Comparison of ENCODE assay signal across 20 cellular contexts in the genomic region with DNA sequence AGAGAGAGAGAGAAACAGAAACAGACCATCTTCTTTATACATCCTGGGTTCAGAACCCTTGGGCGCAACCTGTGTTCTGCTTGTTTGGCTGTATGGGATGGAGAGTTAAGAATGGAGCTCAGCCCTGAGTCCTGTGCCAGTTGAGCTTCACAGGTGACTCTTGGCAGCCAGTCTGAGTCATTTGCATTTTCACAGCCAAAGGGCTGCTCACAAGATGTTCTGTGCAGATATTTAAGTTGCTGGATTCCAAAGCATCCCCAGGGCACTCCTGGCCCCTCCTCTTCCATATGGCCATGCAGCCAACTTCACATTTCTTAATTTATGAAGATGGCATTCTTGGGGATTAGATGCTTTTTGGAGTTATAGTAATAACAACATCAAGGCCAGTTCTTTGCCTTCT.
A peak's percentile ranks its signal among the peaks of the same experiment; 100 is the strongest.
DNase-seq lines count a peak whose midpoint lies in the region; ATAC-seq and TF ChIP-seq lines count a peak whose summit lies in the region.
"Had no signal": no experiment of that assay in that cellular context is flagged by ENCODE, and none has a peak within 500 bp of the region (broad histone marks: within the 10 kb centered on the region; RNA-seq: fewer than 3 reads in every experiment).

No MANE protein-coding gene starts in this region.

- H3K27me3 ChIP-seq in foreskin keratinocyte = no peaks in the 10 kb centered on the region

- peaks cover 6% of the 10 kb centered on the region for H3K4me1 ChIP-seq in foreskin keratinocyte

- no peak overlapping the region for H3K27ac Mint-ChIP-seq in activated naive CD8-positive, alpha-beta T cell treated with anti-CD3 and anti-CD28 coated beads, Interleukin-2, amount 50 U/mL, for 24 hours
- H3K27ac Mint-ChIP-seq in activated naive CD8-positive, alpha-beta T cell treated with anti-CD3 and anti-CD28 coated beads for 36 hours = no peak overlapping the region
- H3K27ac Mint-ChIP-seq in activated CD8-positive, alpha-beta memory T cell treated with anti-CD3 and anti-CD28 coated beads, Interleukin-2, amount 10 ng/mL, durations not matched to agents 7 days and 5 days = no peak overlapping the region

- no peaks in the 10 kb centered on the region for H3K4me1 Mint-ChIP-seq in activated naive CD8-positive, alpha-beta T cell treated with anti-CD3 and anti-CD28 coated beads, Interleukin-2, amount 50 U/mL, for 24 hours
- H3K4me1 Mint-ChIP-seq in activated naive CD8-positive, alpha-beta T cell treated with anti-CD3 and anti-CD28 coated beads for 36 hours = no peaks in the 10 kb centered on the region
- no peaks in the 10 kb centered on the region for H3K4me1 Mint-ChIP-seq in activated CD8-positive, alpha-beta memory T cell treated with anti-CD3 and anti-CD28 coated beads, Interleukin-2, amount 10 ng/mL, durations not matched to agents 7 days and 5 days

- ATAC-seq in activated naive CD8-positive, alpha-beta T cell treated with anti-CD3 and anti-CD28 coated beads, Interleukin-2, amount 50 U/mL, for 24 hours = peak; percentile 28
- ATAC-seq in foreskin keratinocyte = peak; percentile 49
- ATAC-seq in HG03025 (IDR thresholded peaks at IDR 0.05; ENCODE audit: low FRiP score, unreplicated experiment) = no peak
- ATAC-seq in activated CD8-positive, alpha-beta memory T cell treated with anti-CD3 and anti-CD28 coated beads, Interleukin-2, amount 10 ng/mL, durations not matched to agents 7 days and 5 days = no peak
- ATAC-seq: A549 had no signal

- no peak overlapping the region for H3K27ac ChIP-seq in foreskin keratinocyte
- H3K27ac ChIP-seq: A549, C4-2B had no signal

- no peak overlapping the region for H3K4me3 Mint-ChIP-seq in activated naive CD8-positive, alpha-beta T cell treated with anti-CD3 and anti-CD28 coated beads, Interleukin-2, amount 50 U/mL, for 24 hours
- no peak overlapping the region for H3K4me3 Mint-ChIP-seq in activated naive CD8-positive, alpha-beta T cell treated with anti-CD3 and anti-CD28 coated beads for 36 hours
- no peak overlapping the region for H3K4me3 Mint-ChIP-seq in activated CD8-positive, alpha-beta memory T cell treated with anti-CD3 and anti-CD28 coated beads, Interleukin-2, amount 10 ng/mL, durations not matched to agents 7 days and 5 days

- peaks cover 5% of the 10 kb centered on the region for H3K9me3 Mint-ChIP-seq in activated naive CD8-positive, alpha-beta T cell treated with anti-CD3 and anti-CD28 coated beads, Interleukin-2, amount 50 U/mL, for 24 hours
- H3K9me3 Mint-ChIP-seq in activated naive CD8-positive, alpha-beta T cell treated with anti-CD3 and anti-CD28 coated beads for 36 hours = peaks cover 4% of the 10 kb centered on the region
- H3K9me3 Mint-ChIP-seq in activated CD8-positive, alpha-beta memory T cell treated with anti-CD3 and anti-CD28 coated beads, Interleukin-2, amount 10 ng/mL, durations not matched to agents 7 days and 5 days (ENCODE audit: low read depth) = no peaks in the 10 kb centered on the region

- H3K36me3 Mint-ChIP-seq in activated naive CD8-positive, alpha-beta T cell treated with anti-CD3 and anti-CD28 coated beads, Interleukin-2, amount 50 U/mL, for 24 hours (ENCODE audit: low read depth) = no peaks in the 10 kb centered on the region
- peaks cover 3% of the 10 kb centered on the region for H3K36me3 Mint-ChIP-seq in activated naive CD8-positive, alpha-beta T cell treated with anti-CD3 and anti-CD28 coated beads for 36 hours
- H3K36me3 Mint-ChIP-seq in activated CD8-positive, alpha-beta memory T cell treated with anti-CD3 and anti-CD28 coated beads, Interleukin-2, amount 10 ng/mL, durations not matched to agents 7 days and 5 days = no peaks in the 10 kb centered on the region

- no peak for TF ChIP-seq CTCF in foreskin keratinocyte (conservative IDR thresholded peaks at IDR 0.05)

- CTCF ChIA-PET in activated CD8-positive, alpha-beta memory T cell treated with anti-CD3 and anti-CD28 coated beads, Interleukin-2, amount 10 ng/mL, durations not matched to agents 7 days and 5 days (lab: Charles Lee) = no interaction called here

- no peak for DNase-seq in activated naive CD8-positive, alpha-beta T cell treated with anti-CD3 and anti-CD28 coated beads, Interleukin-2, amount 50 U/mL, for 24 hours
- DNase-seq in activated naive CD8-positive, alpha-beta T cell treated with anti-CD3 and anti-CD28 coated beads for 36 hours = no peak
- DNase-seq in NCI-H524 treated with DMSO at 0.1 percent for 48 hours (lab: John Stamatoyannopoulos, UW) (peak; percentile 35), foreskin keratinocyte (peak in 1 of 2 donors; percentile 33), NCI-H82 treated with DMSO at 0.1 percent for 48 hours (lab: John Stamatoyannopoulos, UW; ENCODE audit: unreplicated experiment) (no peak), A172 (ENCODE audit: low spot score) (no peak)
- no peak for DNase-seq in activated CD8-positive, alpha-beta memory T cell treated with anti-CD3 and anti-CD28 coated beads, Interleukin-2, amount 10 ng/mL, durations not matched to agents 7 days and 5 days
- DNase-seq: DMS53; IMR-90; Karpas-422; MM.1S; NCI-H1092 treated with DMSO at 0.1 percent for 48 hours; NCI-H1694; NCI-H226; NCI-H526 treated with DMSO at 0.1 percent for 48 hours; NK-92 treated with Interleukin-12 subunit alpha and Interleukin-12 subunit beta, amount 100 ng/mL, for 24 hours; SIG-M5 had no signal

- H3K27me3 Mint-ChIP-seq in activated naive CD8-positive, alpha-beta T cell treated with anti-CD3 and anti-CD28 coated beads, Interleukin-2, amount 50 U/mL, for 24 hours = no peaks in the 10 kb centered on the region
- H3K27me3 Mint-ChIP-seq in activated naive CD8-positive, alpha-beta T cell treated with anti-CD3 and anti-CD28 coated beads for 36 hours = peaks cover 19% of the 10 kb centered on the region
- H3K27me3 Mint-ChIP-seq in activated CD8-positive, alpha-beta memory T cell treated with anti-CD3 and anti-CD28 coated beads, Interleukin-2, amount 10 ng/mL, durations not matched to agents 7 days and 5 days = peaks cover under 1% of the 10 kb centered on the region

Comparison
In these comparisons a context has a peak if more than half of its experiments do, and no peak if none do; other contexts are left out.
1. ATAC-seq: peak in activated naive CD8-positive, alpha-beta T cell treated with anti-CD3 and anti-CD28 coated beads, Interleukin-2, amount 50 U/mL, for 24 hours (single experiment) and foreskin keratinocyte (single experiment); none in HG03025 (single experiment) and activated CD8-positive, alpha-beta memory T cell treated with anti-CD3 and anti-CD28 coated beads, Interleukin-2, amount 10 ng/mL, durations not matched to agents 7 days and 5 days (single experiment).